In the genomic region with DNA sequence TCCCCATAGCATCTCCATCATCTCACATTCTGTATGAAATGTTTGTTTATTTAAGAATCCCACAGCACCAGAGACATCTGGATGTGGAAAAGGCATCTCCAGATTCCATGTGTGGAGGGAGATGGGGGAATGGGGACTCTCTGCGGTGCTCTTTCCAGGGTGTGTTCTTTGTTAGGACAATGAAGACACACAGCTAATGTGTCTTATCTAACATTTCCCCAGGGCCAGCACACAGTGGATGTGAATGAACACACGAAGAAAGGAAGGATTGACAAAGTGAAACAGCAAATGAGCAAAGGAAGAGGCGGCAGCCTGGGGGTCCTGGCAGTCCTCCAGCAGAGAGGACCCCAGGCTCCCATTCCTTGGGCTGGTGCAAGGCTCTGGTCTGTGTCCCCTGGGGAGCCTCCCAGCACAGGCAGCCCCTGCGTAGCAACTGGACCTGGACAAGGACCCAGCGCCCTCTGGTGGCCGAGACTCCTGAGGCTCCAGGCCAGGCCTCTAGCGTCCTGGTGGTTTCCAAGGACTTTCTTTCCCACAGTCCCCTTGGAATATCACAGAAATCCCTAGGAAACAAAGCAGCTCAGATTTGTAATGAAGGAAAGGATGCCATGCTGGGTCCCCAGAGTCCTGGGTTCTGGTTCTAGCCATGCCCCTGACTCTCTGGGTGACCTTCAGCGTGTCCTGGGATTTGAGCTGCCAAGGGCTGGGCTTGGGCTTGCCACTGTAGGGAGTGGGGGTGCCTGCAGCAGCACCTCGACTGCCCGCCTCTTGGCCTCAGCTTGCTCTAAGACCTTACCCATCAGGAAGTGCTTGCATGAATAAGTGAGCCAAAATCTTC, we compare ENCODE assay signal across 8 cellular contexts. TPM values are rescaled to one million over a fixed set of nuclear protein-coding genes. Genes with fewer than 3 reads are reported as not detected.
DNase-seq lines count a peak whose midpoint lies in the region; ATAC-seq lines count a peak whose summit lies in the region.

No MANE protein-coding gene starts in this region.

- H3K4me1 Mint-ChIP-seq in CD4-positive, alpha-beta memory T cell = peaks cover 8 to 25% (median 16%) of the 10 kb centered on the region in 4 donors
- H3K4me1 Mint-ChIP-seq in activated CD4-positive, alpha-beta memory T cell treated with anti-CD3 and anti-CD28 coated beads, Interleukin-2, amount 10 ng/mL, durations not matched to agents 7 days and 5 days = peaks cover 19% of the 10 kb centered on the region
- H3K4me1 Mint-ChIP-seq in memory B cell = peaks cover 32% of the 10 kb centered on the region

- no peaks in the 10 kb centered on the region for H3K36me3 ChIP-seq in CD4-positive, alpha-beta memory T cell (ENCODE audit: insufficient read depth, low read length)

- H3K27me3 ChIP-seq in CD4-positive, alpha-beta memory T cell (ENCODE audit: insufficient read depth, low read length) = no peaks in the 10 kb centered on the region

- H3K4me3 ChIP-seq in CD4-positive, alpha-beta memory T cell (ENCODE audit: low read length in 2 of 2) = no peak overlapping the region

- intact Hi-C loops in CD4-positive, alpha-beta memory T cell (cut with micrococcal nuclease) = loop anchor here (1.0 to 2.0 kb wide), 3 partner anchors 111 to 192 kb away; no protein-coding TSS in a partner anchor

- H3K27me3 Mint-ChIP-seq in CD4-positive, alpha-beta memory T cell = no peaks in the 10 kb centered on the region
- peaks cover 21% of the 10 kb centered on the region for H3K27me3 Mint-ChIP-seq in activated CD4-positive, alpha-beta memory T cell treated with anti-CD3 and anti-CD28 coated beads, Interleukin-2, amount 10 ng/mL, durations not matched to agents 7 days and 5 days
- H3K27me3 Mint-ChIP-seq in memory B cell = peaks cover 1% of the 10 kb centered on the region

- peak; percentile 69 to 77 (median 74) for DNase-seq in CD4-positive, alpha-beta memory T cell
- DNase-seq in NCI-H748 (lab: John Stamatoyannopoulos, UW; ENCODE audit: unreplicated experiment) (peak; percentile 81), dermis blood vessel endothelial cell (peak; percentile 94), memory B cell (ENCODE audit: low spot score in 2 of 2) (peak; percentile 76 to 85)
- DNase-seq in activated CD4-positive, alpha-beta memory T cell treated with anti-CD3 and anti-CD28 coated beads, Interleukin-2, amount 10 ng/mL, durations not matched to agents 7 days and 5 days = peak; percentile 84
- peak; percentile 85 for DNase-seq in stimulated activated CD8-positive, alpha-beta memory T cell treated with anti-CD3 and anti-CD28 coated beads, Interleukin-15, amount 100 ng/mL, for 1 hour (ENCODE audit: low read depth)

- ATAC-seq in HG02642 (IDR thresholded peaks at IDR 0.05; ENCODE audit: poor library complexity, unreplicated experiment) (peak; percentile 23), memory B cell (ENCODE audit: low read depth) (peak; percentile 22), HG03469 (IDR thresholded peaks at IDR 0.05; ENCODE audit: unreplicated experiment) (no peak)

- POLR2A ChIA-PET in CD4-positive, alpha-beta memory T cell (lab: Charles Lee; ENCODE audit: partially characterized antibody) = interaction anchor here (1.0 to 2.9 kb wide), 5 partner anchors 15 to 192 kb away, joined by 3 to 14 read pairs (median 8); partner anchors contain the start of gene DDX41
- POLR2A ChIA-PET in activated CD4-positive, alpha-beta memory T cell treated with anti-CD3 and anti-CD28 coated beads, Interleukin-2, amount 10 ng/mL, durations not matched to agents 7 days and 5 days (lab: Charles Lee) = interaction anchor here (0.7 to 1.5 kb wide), 6 partner anchors 10 to 134 kb away, joined by 3 to 5 read pairs (median 3); no protein-coding TSS in a partner anchor

- peak overlapping the region in 3 of 7 donors; percentile 7 to 59 (median 52) for H3K27ac Mint-ChIP-seq in CD4-positive, alpha-beta memory T cell
- H3K27ac Mint-ChIP-seq in activated CD4-positive, alpha-beta memory T cell treated with anti-CD3 and anti-CD28 coated beads, Interleukin-2, amount 10 ng/mL, durations not matched to agents 7 days and 5 days = no peak overlapping the region
- no peak overlapping the region for H3K27ac Mint-ChIP-seq in memory B cell

- peaks cover 6% of the 10 kb centered on the region for H3K4me1 ChIP-seq in CD4-positive, alpha-beta memory T cell (ENCODE audit: insufficient read depth, low read length)

- no peak overlapping the region for H3K27ac ChIP-seq in CD4-positive, alpha-beta memory T cell (ENCODE audit: low read depth, low read length)

- no peaks in the 10 kb centered on the region for H3K36me3 Mint-ChIP-seq in CD4-positive, alpha-beta memory T cell
- no peaks in the 10 kb centered on the region for H3K36me3 Mint-ChIP-seq in activated CD4-positive, alpha-beta memory T cell treated with anti-CD3 and anti-CD28 coated beads, Interleukin-2, amount 10 ng/mL, durations not matched to agents 7 days and 5 days (ENCODE audit: low read depth)
- H3K36me3 Mint-ChIP-seq in memory B cell = peaks cover 5% of the 10 kb centered on the region

- H3K9me3 Mint-ChIP-seq in CD4-positive, alpha-beta memory T cell = no peaks in the 10 kb centered on the region
- no peaks in the 10 kb centered on the region for H3K9me3 Mint-ChIP-seq in activated CD4-positive, alpha-beta memory T cell treated with anti-CD3 and anti-CD28 coated beads, Interleukin-2, amount 10 ng/mL, durations not matched to agents 7 days and 5 days
- H3K9me3 Mint-ChIP-seq in memory B cell = no peaks in the 10 kb centered on the region

- CTCF ChIA-PET in CD4-positive, alpha-beta memory T cell (lab: Charles Lee; ENCODE audit: partially characterized antibody) = interaction anchor here (0.6 to 7.9 kb wide), 36 partner anchors 8 to 719 kb away, joined by 3 to 110 read pairs (median 4); partner anchors contain the start of genes DDX41 and SLC34A1
- CTCF ChIA-PET in activated CD4-positive, alpha-beta memory T cell treated with anti-CD3 and anti-CD28 coated beads, Interleukin-2, amount 10 ng/mL, durations not matched to agents 7 days and 5 days (lab: Charles Lee) = interaction anchor here (0.5 to 5.7 kb wide), 28 partner anchors 9 to 387 kb away, joined by 3 to 45 read pairs (median 4); partner anchors contain the start of genes DDX41, F12, GRK6 and PRELID1

- H3K4me3 Mint-ChIP-seq in CD4-positive, alpha-beta memory T cell = peak overlapping the region in 2 of 8 donors; percentile 1 to 39
- H3K4me3 Mint-ChIP-seq in activated CD4-positive, alpha-beta memory T cell treated with anti-CD3 and anti-CD28 coated beads, Interleukin-2, amount 10 ng/mL, durations not matched to agents 7 days and 5 days = no peak overlapping the region
- no peak overlapping the region for H3K4me3 Mint-ChIP-seq in memory B cell

- no peaks in the 10 kb centered on the region for H3K9me3 ChIP-seq in CD4-positive, alpha-beta memory T cell (ENCODE audit: control insufficient read depth in 1 of 2, low read length in 2 of 2)

RNA-seq across cellular contexts. Expression of gene PDLIM7, which starts 3.5 kb away (rescaled TPM):
- total RNA-seq in CD4-positive, alpha-beta memory T cell = 1 to 10 TPM; 5.8 to 7.3 TPM
- polyA plus RNA-seq in CD4-positive, alpha-beta memory T cell = 1 to 10 TPM; 3.3 to 3.5 TPM
- 10 to 100 TPM; 55.1 to 56.6 TPM for total RNA-seq in activated CD4-positive, alpha-beta memory T cell treated with anti-CD3 and anti-CD28 coated beads, Interleukin-2, amount 10 ng/mL, durations not matched to agents 7 days and 5 days
- 38.3 and 73.0 TPM in 2 replicates for total RNA-seq in dermis blood vessel endothelial cell

RNA-seq across cellular contexts. Expression of gene DOK3, which starts 8.7 kb away (rescaled TPM):
- total RNA-seq in CD4-positive, alpha-beta memory T cell = 1 to 10 TPM; 3.7 to 3.9 TPM
- polyA plus RNA-seq in CD4-positive, alpha-beta memory T cell = under 1 TPM in 1 of 2 donors, not detected in 1; 0.69 TPM
- total RNA-seq in activated CD4-positive, alpha-beta memory T cell treated with anti-CD3 and anti-CD28 coated beads, Interleukin-2, amount 10 ng/mL, durations not matched to agents 7 days and 5 days = 1 to 10 TPM; 2.4 TPM
- 2.0 and 4.6 TPM in 2 replicates for total RNA-seq in dermis blood vessel endothelial cell

RNA-seq across cellular contexts. Expression of gene DDX41, which starts 15.9 kb away (rescaled TPM):
- total RNA-seq in CD4-positive, alpha-beta memory T cell = 10 to 100 TPM; 72.9 to 80.3 TPM
- polyA plus RNA-seq in CD4-positive, alpha-beta memory T cell = 10 to 100 TPM; 47.6 to 51.2 TPM
- 100 to 1,000 TPM; 105 to 107 TPM for total RNA-seq in activated CD4-positive, alpha-beta memory T cell treated with anti-CD3 and anti-CD28 coated beads, Interleukin-2, amount 10 ng/mL, durations not matched to agents 7 days and 5 days
- total RNA-seq in dermis blood vessel endothelial cell = 68.2 and 98.8 TPM in 2 replicates

RNA-seq across cellular contexts. Expression of gene DBN1, which starts 27.5 kb away (rescaled TPM):
- total RNA-seq in CD4-positive, alpha-beta memory T cell = 1 to 10 TPM in 1 of 2 experiments, under 1 TPM in 1; 0.99 to 1.2 TPM
- under 1 TPM in 1 of 2 donors, not detected in 1; 0.49 TPM for polyA plus RNA-seq in CD4-positive, alpha-beta memory T cell
- total RNA-seq in activated CD4-positive, alpha-beta memory T cell treated with anti-CD3 and anti-CD28 coated beads, Interleukin-2, amount 10 ng/mL, durations not matched to agents 7 days and 5 days = 1 to 10 TPM; 4.9 to 5.0 TPM
- 147 and 157 TPM in 2 replicates for total RNA-seq in dermis blood vessel endothelial cell

RNA-seq across cellular contexts. Expression of gene FAM193B, which starts 53.5 kb away (rescaled TPM):
- total RNA-seq in CD4-positive, alpha-beta memory T cell = 100 to 1,000 TPM; 233 to 252 TPM
- 1 to 10 TPM; 1.9 to 7.0 TPM for polyA plus RNA-seq in CD4-positive, alpha-beta memory T cell
- 100 to 1,000 TPM; 110 to 112 TPM for total RNA-seq in activated CD4-positive, alpha-beta memory T cell treated with anti-CD3 and anti-CD28 coated beads, Interleukin-2, amount 10 ng/mL, durations not matched to agents 7 days and 5 days
- total RNA-seq in dermis blood vessel endothelial cell = 14.6 and 31.0 TPM in 2 replicates
